Comparison of ENCODE assay signal across 23 cellular contexts in genomic region chr5:116409591-116410296, GRCh38.
DNase-seq lines count a peak whose midpoint lies in the region; ATAC-seq, FAIRE-seq and TF ChIP-seq lines count a peak whose summit lies in the region.
"Had no signal": no experiment of that assay in that cellular context is flagged by ENCODE, and none has a peak within 500 bp of the region (broad histone marks: within the 10 kb centered on the region; RNA-seq: fewer than 3 reads in every experiment).

No MANE protein-coding gene starts in this region.

- WGBS in pancreas, 2 donors = 43 to 54% methylated on average over 5 of the region's 5 CpGs

- H3K4me3 ChIP-seq in SJCRH30 (no peak overlapping the region), pancreas (no peak overlapping the region)

- peak; percentile 78 to 90 (median 82) for ATAC-seq in pancreas
- ATAC-seq: Panc1 had no signal

- intact Hi-C loops in pancreas (cut with DNase I) = no loop called here

- peak; percentile 18 for DNase-seq in NCI-H1092 treated with DMSO at 0.1 percent for 48 hours (lab: John Stamatoyannopoulos, UW)
- DNase-seq in NCI-H1092 (lab: John Stamatoyannopoulos, UW) = no peak
- peak; percentile 84 for DNase-seq in NCI-H1105 treated with DMSO at 0.1 percent for 48 hours (lab: John Stamatoyannopoulos, UW)
- peak; percentile 65 to 81 for DNase-seq in SJCRH30
- DNase-seq in pancreas = peak in 4 of 6 donors; percentile 56 to 79 (median 69)
- no peak for DNase-seq in AML-193 (lab: John Stamatoyannopoulos, UW)
- no peak for DNase-seq in NOMO-1 treated with dmso at 0.1 percent for 144 hours (lab: John Stamatoyannopoulos, UW; ENCODE audit: unreplicated experiment)
- DNase-seq in COLO668 (lab: John Stamatoyannopoulos, UW; ENCODE audit: unreplicated experiment) = no peak
- DNase-seq: 8988T; CD8-positive, alpha-beta memory T cell; DND-41; GOT3; HCEC 1CT; MV-4-11; NCI-H1436; NCI-H187 treated with DMSO at 0.1 percent for 48 hours; NCI-H226; NCI-H524 treated with DMSO at 0.1 percent for 48 hours; NK-92 treated with Interleukin-12 subunit alpha and Interleukin-12 subunit beta, amount 100 ng/mL, for 24 hours had no signal

- H3K27ac ChIP-seq in SJCRH30 (no peak overlapping the region), pancreas (peak overlapping the region; percentile 0 to 38 (median 12))

- H3K27me3 ChIP-seq in SJCRH30 (no peaks in the 10 kb centered on the region), pancreas (no peaks in the 10 kb centered on the region)

- peaks cover 25% of the 10 kb centered on the region for H3K4me1 ChIP-seq in SJCRH30
- peaks cover 6 to 15% (median 11%) of the 10 kb centered on the region in 3 donors for H3K4me1 ChIP-seq in pancreas

- H3K9me3 ChIP-seq in SJCRH30 (replicated peaks) = no peaks in the 10 kb centered on the region
- H3K9me3 ChIP-seq in pancreas = no peaks in the 10 kb centered on the region

- H3K36me3 ChIP-seq in SJCRH30 (no peaks in the 10 kb centered on the region), pancreas (no peaks in the 10 kb centered on the region)

- no peak for FAIRE-seq in pancreas (lab: Jason Lieb, UNC)
- FAIRE-seq: D721Med, G401.6, GM12892 had no signal

- no peak for TF ChIP-seq CTCF in pancreas (IDR thresholded peaks at IDR 0.05)

Comparison
In these comparisons a context has a peak if more than half of its experiments do, and no peak if none do; other contexts are left out.
1. DNase-seq: peak in NCI-H1092 treated with DMSO at 0.1 percent for 48 hours (single experiment), NCI-H1105 treated with DMSO at 0.1 percent for 48 hours (single experiment), SJCRH30 (2 of 2) and pancreas (4 of 6); none in NCI-H1092 (single experiment), AML-193 (0 of 2), NOMO-1 treated with dmso at 0.1 percent for 144 hours (single experiment) and COLO668 (single experiment).